20 cellular contexts compared by ENCODE assay signal in genomic region chr16:29910819-29911675, GRCh38. TPM values are rescaled to one million over a fixed set of nuclear protein-coding genes. Genes with fewer than 3 reads are reported as not detected.
"Had no signal": no experiment of that assay in that cellular context is flagged by ENCODE, and none has a peak within 500 bp of the region (broad histone marks: within the 10 kb centered on the region; RNA-seq: fewer than 3 reads in every experiment).

No MANE protein-coding gene starts in this region.

- H3K4me1 Mint-ChIP-seq: activated B cell treated with CpG ODN at 0.5 μM for 24 hours; activated T-helper 17 cell treated with anti-CD3 and anti-CD28 coated beads, Interleukin-2, amount 50 U/mL, for 72 hours; brain; nephron had no signal

- H3K9me3 ChIP-seq: colonic mucosa, right atrium auricular region, tibial nerve, vagina had no signal

- H3K4me1 ChIP-seq: colonic mucosa, right atrium auricular region, tibial nerve, vagina had no signal

- DNase-seq: activated B cell treated with CpG ODN at 0.5 μM for 24 hours; activated CD4-positive, alpha-beta memory T cell treated with anti-CD3 and anti-CD28 coated beads for 36 hours; activated CD4-positive, alpha-beta T cell treated with anti-CD3 and anti-CD28 coated beads for 4 hours; activated naive CD4-positive, alpha-beta T cell; activated T-cell treated with anti-CD3 and anti-CD28 coated beads, Interleukin-2, amount 50 U/mL, for 1 hour; anterior cingulate cortex; central memory CD4-positive, alpha-beta T cell; colonic mucosa; hypothalamus; nucleus accumbens had no signal

- H3K27me3 ChIP-seq: colonic mucosa, right atrium auricular region, tibial nerve, vagina had no signal

- H3K27ac Mint-ChIP-seq: activated B cell treated with CpG ODN at 0.5 μM for 24 hours; activated CD4-positive, alpha-beta memory T cell treated with anti-CD3 and anti-CD28 coated beads for 36 hours; brain; nephron; progenitor cell of endocrine pancreas; stimulated activated naive CD8-positive, alpha-beta T cell treated with anti-CD3 and anti-CD28 coated beads, Interleukin-15, Interleukin-2, amounts not matched to agents 100 ng/mL and 50 ng/mL, for 24 hours had no signal

- ATAC-seq: activated T-helper 17 cell treated with anti-CD3 and anti-CD28 coated beads, Interleukin-2, amount 50 U/mL, for 72 hours; left lobe of liver had no signal

- H3K4me3 Mint-ChIP-seq: activated B cell treated with CpG ODN at 0.5 μM for 24 hours; activated CD4-positive, alpha-beta memory T cell treated with anti-CD3 and anti-CD28 coated beads for 36 hours; activated T-helper 17 cell treated with anti-CD3 and anti-CD28 coated beads, Interleukin-2, amount 50 U/mL, for 72 hours; brain; nephron; stimulated activated naive CD8-positive, alpha-beta T cell treated with anti-CD3 and anti-CD28 coated beads, Interleukin-15, Interleukin-2, amounts not matched to agents 100 ng/mL and 50 ng/mL, for 24 hours had no signal

- H3K36me3 ChIP-seq: colonic mucosa, right atrium auricular region, vagina had no signal

- H3K4me3 ChIP-seq: colonic mucosa, lung, right atrium auricular region, tibial nerve, vagina had no signal

- H3K27ac ChIP-seq: colonic mucosa, right atrium auricular region, tibial nerve, vagina had no signal

- H3K27me3 Mint-ChIP-seq: activated B cell treated with CpG ODN at 0.5 μM for 24 hours; activated CD4-positive, alpha-beta memory T cell treated with anti-CD3 and anti-CD28 coated beads for 36 hours; activated T-helper 17 cell treated with anti-CD3 and anti-CD28 coated beads, Interleukin-2, amount 50 U/mL, for 72 hours; brain; progenitor cell of endocrine pancreas; stimulated activated naive CD8-positive, alpha-beta T cell treated with anti-CD3 and anti-CD28 coated beads, Interleukin-15, Interleukin-2, amounts not matched to agents 100 ng/mL and 50 ng/mL, for 24 hours had no signal

- H3K9me3 Mint-ChIP-seq: activated B cell treated with CpG ODN at 0.5 μM for 24 hours; activated CD4-positive, alpha-beta memory T cell treated with anti-CD3 and anti-CD28 coated beads for 36 hours; activated T-helper 17 cell treated with anti-CD3 and anti-CD28 coated beads, Interleukin-2, amount 50 U/mL, for 72 hours; nephron; stimulated activated naive CD8-positive, alpha-beta T cell treated with anti-CD3 and anti-CD28 coated beads, Interleukin-15, Interleukin-2, amounts not matched to agents 100 ng/mL and 50 ng/mL, for 24 hours had no signal

RNA-seq across cellular contexts. Expression of gene ASPHD1, which starts 10.8 kb away (rescaled TPM):
- total RNA-seq: activated B cell treated with CpG ODN at 0.5 μM for 24 hours, vagina had no signal

RNA-seq across cellular contexts. Expression of gene SEZ6L2, which starts 11.7 kb away (rescaled TPM):
- total RNA-seq: activated B cell treated with CpG ODN at 0.5 μM for 24 hours had no signal
